23 cellular contexts compared by ENCODE assay signal in the genomic region with DNA sequence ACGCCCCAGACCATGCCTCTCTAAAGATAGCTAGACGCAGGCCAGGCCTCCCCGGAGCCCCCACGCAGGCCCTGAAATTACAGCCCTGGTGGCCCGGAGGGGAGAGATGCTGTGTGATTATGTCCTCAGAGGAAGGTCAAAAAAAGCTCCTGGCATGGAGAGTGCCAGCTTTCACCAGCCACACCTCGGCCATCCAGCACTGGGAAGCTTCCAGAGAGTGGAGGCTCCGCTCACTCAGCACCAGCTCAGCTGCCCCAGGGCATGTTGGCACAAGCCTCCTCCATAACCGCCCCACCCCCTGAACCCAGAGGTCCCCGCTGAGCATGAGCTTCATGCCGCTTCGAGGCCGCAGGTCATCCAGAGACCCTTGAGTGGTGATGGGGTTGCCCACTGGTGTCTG. TPM values are rescaled to one million over a fixed set of nuclear protein-coding genes. Genes with fewer than 3 reads are reported as not detected.
A peak's percentile ranks its signal among the peaks of the same experiment; 100 is the strongest.
DNase-seq lines count a peak whose midpoint lies in the region; ATAC-seq and TF ChIP-seq lines count a peak whose summit lies in the region.
"Had no signal": no experiment of that assay in that cellular context is flagged by ENCODE, and none has a peak within 500 bp of the region (broad histone marks: within the 10 kb centered on the region; RNA-seq: fewer than 3 reads in every experiment).

No MANE protein-coding gene starts in this region.

- no peaks in the 10 kb centered on the region for H3K36me3 Mint-ChIP-seq in osteocyte (ENCODE audit: unreplicated experiment)

- no peak overlapping the region for H3K4me3 Mint-ChIP-seq in osteocyte (ENCODE audit: unreplicated experiment)

- no peak overlapping the region for H3K27ac Mint-ChIP-seq in osteocyte (ENCODE audit: unreplicated experiment)

- H3K4me2 ChIP-seq in BLaER1 treated with 17β-estradiol and CSF1 and Interleukin-3, amounts not matched to agents 10 nM and 100 nM: peak overlapping the region in 10 of 11 experiments; percentile 19 to 86 (median 76); a peak in 18 of 22 replicates
- H3K4me2 ChIP-seq: A549 had no signal

- peaks cover 70% of the 10 kb centered on the region for H3K4me1 Mint-ChIP-seq in osteocyte (ENCODE audit: unreplicated experiment)

- POLR2A ChIA-PET in RWPE1 (lab: Yijun Ruan, JAX; ENCODE audit: low non-redundant PET): interaction anchor here (0.6 kb wide), 1 partner anchor 48 kb away, joined by 4 read pairs; no protein-coding TSS in a partner anchor

- H3K27ac ChIP-seq in BLaER1 treated with 17β-estradiol and CSF1 and Interleukin-3, amounts not matched to agents 10 nM and 100 nM: peak overlapping the region in 4 of 11 experiments; percentile 66 to 81 (median 74); a peak in 5 of 22 replicates
- peak overlapping the region; percentile 92 for H3K27ac ChIP-seq in RWPE1
- H3K27ac ChIP-seq in foreskin keratinocyte: no peak overlapping the region
- H3K27ac ChIP-seq: A549, SJSA1 had no signal

- H3K4me3 ChIP-seq in BE2C (ENCODE audit: low read depth, low read length): no peak overlapping the region
- H3K4me3 ChIP-seq in BLaER1 treated with 17β-estradiol and CSF1 and Interleukin-3, amounts not matched to agents 10 nM and 100 nM: no peak overlapping the region
- H3K4me3 ChIP-seq: A549, SJSA1 had no signal

- TF ChIP-seq CTCF in BE2C (IDR thresholded peaks at IDR 0.05; ENCODE audit: low read depth, low read length): no peak
- no peak for TF ChIP-seq CTCF in RWPE1 (conservative IDR thresholded peaks at IDR 0.05; ENCODE audit: low read depth)
- no peak for TF ChIP-seq CTCF in foreskin keratinocyte (conservative IDR thresholded peaks at IDR 0.05)
- TF ChIP-seq CTCF in osteocyte (IDR thresholded peaks at IDR 0.05): no peak

- DNase-seq in BE2C (peak; percentile 28), RWPE1 (ENCODE audit: low spot score) (peak; percentile 41), foreskin keratinocyte (peak in 1 of 2 donors; percentile 17), NCI-H82 treated with DMSO at 0.1 percent for 48 hours (lab: John Stamatoyannopoulos, UW; ENCODE audit: unreplicated experiment) (no peak), anterior cingulate cortex (lab: John Stamatoyannopoulos, UW) (no peak), osteocyte (ENCODE audit: extremely low spot score, unreplicated experiment) (no peak)
- DNase-seq: DMS153, DND-41, KBM-7, NCI-H1092, NCI-H1417 treated with DMSO at 0.1 percent for 48 hours, NCI-H187, NCI-H2171 treated with DMSO at 0.1 percent for 48 hours, NCI-H345, NCI-H524, NCI-H748 treated with DMSO at 0.1 percent for 48 hours, Right ventricle myocardium superior, T-helper 1 cell had no signal

- ATAC-seq in foreskin keratinocyte (peak; percentile 53), HG02852 (IDR thresholded peaks at IDR 0.05; ENCODE audit: unreplicated experiment) (no peak)
- ATAC-seq: A549 had no signal

- no peaks in the 10 kb centered on the region for H3K27me3 ChIP-seq in BE2C
- peaks cover 7 to 88% (median 64%) of the 10 kb centered on the region in 11 experiments; a peak in 21 of 22 replicates for H3K27me3 ChIP-seq in BLaER1 treated with 17β-estradiol and CSF1 and Interleukin-3, amounts not matched to agents 10 nM and 100 nM
- H3K27me3 ChIP-seq in foreskin keratinocyte: peaks cover 9% of the 10 kb centered on the region
- H3K27me3 ChIP-seq: SJSA1 had no signal

- H3K27me3 Mint-ChIP-seq in osteocyte (ENCODE audit: unreplicated experiment): no peaks in the 10 kb centered on the region

- no peaks in the 10 kb centered on the region for H3K9me3 Mint-ChIP-seq in osteocyte (ENCODE audit: unreplicated experiment)

- CTCF ChIA-PET in RWPE1 (lab: Yijun Ruan, JAX): interaction anchor here (1.9 to 2.5 kb wide), 2 partner anchors 17 to 19 kb away, joined by 8 read pairs; no protein-coding TSS in a partner anchor

- peaks cover 23% of the 10 kb centered on the region for H3K4me1 ChIP-seq in BE2C
- peaks cover 36 to 98% (median 97%) of the 10 kb centered on the region in 10 experiments for H3K4me1 ChIP-seq in BLaER1 treated with 17β-estradiol and CSF1 and Interleukin-3, amounts not matched to agents 10 nM and 100 nM
- no peaks in the 10 kb centered on the region for H3K4me1 ChIP-seq in foreskin keratinocyte

- H3K36me3 ChIP-seq in BE2C: no peaks in the 10 kb centered on the region
- H3K36me3 ChIP-seq in BLaER1 treated with 17β-estradiol and CSF1 and Interleukin-3, amounts not matched to agents 10 nM and 100 nM: no peaks in the 10 kb centered on the region
- H3K36me3 ChIP-seq: SJSA1 had no signal

- H4K20me1 ChIP-seq in BLaER1 treated with 17β-estradiol and CSF1 and Interleukin-3, amounts not matched to agents 10 nM and 100 nM: peaks cover 0 to 76% (median 0%) of the 10 kb centered on the region in 11 experiments; a peak in 10 of 22 replicates

- H3K9ac ChIP-seq in BLaER1 treated with 17β-estradiol and CSF1 and Interleukin-3, amounts not matched to agents 10 nM and 100 nM: 0 out of 22 replicates have a peak overlapping the region, but pooled peaks of 4 of the 11 experiments have one; percentile 13 to 73 (median 22)

- H3K9me3 ChIP-seq in BE2C: no peaks in the 10 kb centered on the region
- H3K9me3 ChIP-seq in BLaER1 treated with 17β-estradiol and CSF1 and Interleukin-3, amounts not matched to agents 10 nM and 100 nM (replicated peaks in 1 of 11): no peaks in the 10 kb centered on the region
- H3K9me3 ChIP-seq: A549, SJSA1 had no signal

RNA-seq across cellular contexts. Expression of gene BGN, which starts 4.6 kb away (rescaled TPM):
- polyA plus RNA-seq in BE2C (2012; ENCODE audit: insufficient read depth, insufficient read length, low read depth): 54.0 TPM
- total RNA-seq in foreskin keratinocyte (0.07 and 0.48 TPM in 2 replicates), osteocyte (1,581 and 1,633 TPM in 2 replicates)
- 0.10 and 0.12 TPM in 2 replicates for polyA plus RNA-seq in foreskin keratinocyte
- total RNA-seq: LHCN-M2 had no signal

RNA-seq across cellular contexts. Expression of gene HAUS7, which starts 19.8 kb away (rescaled TPM):
- 81.5 TPM for polyA plus RNA-seq in BE2C (2012; ENCODE audit: insufficient read depth, insufficient read length, low read depth)
- total RNA-seq in foreskin keratinocyte (31.8 and 39.0 TPM in 2 replicates), osteocyte (55.7 and 60.3 TPM in 2 replicates)
- 41.6 and 42.5 TPM in 2 replicates for polyA plus RNA-seq in foreskin keratinocyte

RNA-seq across cellular contexts. Expression of gene ATP2B3, which starts 27.2 kb away (rescaled TPM):
- 13.1 TPM for polyA plus RNA-seq in BE2C (2012; ENCODE audit: insufficient read depth, insufficient read length, low read depth)
- total RNA-seq in foreskin keratinocyte (not detected in 2 replicates), osteocyte (0.21 and 0.39 TPM in 2 replicates)
- not detected in 2 replicates for polyA plus RNA-seq in foreskin keratinocyte
- total RNA-seq: LHCN-M2, Right ventricle myocardium superior, SJSA1 had no signal

RNA-seq across cellular contexts. Expression of gene TREX2, which starts 44.4 kb away (rescaled TPM):
- polyA plus RNA-seq in BE2C (2012; ENCODE audit: insufficient read depth, insufficient read length, low read depth): 4.6 TPM
- 0.74 and 0.85 TPM in 2 replicates for total RNA-seq in foreskin keratinocyte
- polyA plus RNA-seq in foreskin keratinocyte: 0.57 and 0.71 TPM in 2 replicates
- 2.5 TPM in 2 replicates for total RNA-seq in osteocyte

Comparison
In these comparisons a context has a peak if more than half of its experiments do, and no peak if none do; other contexts are left out.
1. DNase-seq: peak in BE2C (single experiment) and RWPE1 (single experiment); none in NCI-H82 treated with DMSO at 0.1 percent for 48 hours (single experiment), anterior cingulate cortex (0 of 58) and osteocyte (single experiment).
2. RNA of gene BGN, which starts 4.6 kb away (total RNA-seq): 1,581 to 1,633 TPM in osteocyte; 0.07 to 0.48 TPM in foreskin keratinocyte; every median in the first group is over 1,000 times any median in the second.